In genomic region chrX:94576367-94577004, GRCh38 we compare ENCODE assay signal across 19 cellular contexts.
DNase-seq lines count a peak whose midpoint lies in the region; ATAC-seq, FAIRE-seq and TF ChIP-seq lines count a peak whose summit lies in the region.
"Had no signal": no experiment of that assay in that cellular context is flagged by ENCODE, and none has a peak within 500 bp of the region (broad histone marks: within the 10 kb centered on the region; RNA-seq: fewer than 3 reads in every experiment).

No MANE protein-coding gene starts in this region.

- H3K9me3 Mint-ChIP-seq in H9 (peaks cover 1 to 5% of the 10 kb centered on the region in 2 experiments; a peak in 4 of 5 replicates), glutamatergic neuron (ENCODE audit: unreplicated experiment) (no peaks in the 10 kb centered on the region)
- no peaks in the 10 kb centered on the region for H3K9me3 Mint-ChIP-seq in activated CD4-positive, alpha-beta T cell treated with anti-CD3 and anti-CD28 coated beads, Interleukin-2, amount 10 ng/mL, durations not matched to agents 24 days and 14 days

- no peak overlapping the region for H3K23ac ChIP-seq in H9 (ENCODE audit: insufficient read length, low read depth, low read length)

- H3K14ac ChIP-seq in H9 (ENCODE audit: insufficient read depth, low read length): no peak overlapping the region

- no peak for TF ChIP-seq POLR2A in A549 (IDR thresholded peaks at IDR 0.05; ENCODE audit: low read length)

- no peaks in the 10 kb centered on the region for H3K27me3 Mint-ChIP-seq in H9 (ENCODE audit: low read depth)
- H3K27me3 Mint-ChIP-seq in glutamatergic neuron (ENCODE audit: unreplicated experiment): no peaks in the 10 kb centered on the region
- no peaks in the 10 kb centered on the region for H3K27me3 Mint-ChIP-seq in activated CD4-positive, alpha-beta T cell treated with anti-CD3 and anti-CD28 coated beads, Interleukin-2, amount 10 ng/mL, durations not matched to agents 24 days and 14 days
- H3K27me3 Mint-ChIP-seq: activated B cell treated with CpG ODN at 0.5 μM for 24 hours had no signal

- TF ChIP-seq CTCF in A549 (IDR thresholded peaks at IDR 0.05) (no peak), H9 (conservative IDR thresholded peaks at IDR 0.05) (peak; percentile 68), PC-9 (conservative IDR thresholded peaks at IDR 0.05) (peak; percentile 56; the same call in 1 of the 2 replicates), glutamatergic neuron (IDR thresholded peaks at IDR 0.05; ENCODE audit: partially characterized antibody, unreplicated experiment) (peak; percentile 52)

- peaks cover 5 to 7% of the 10 kb centered on the region in 2 experiments; a peak in 2 of 4 replicates for H3K4me1 Mint-ChIP-seq in H9
- H3K4me1 Mint-ChIP-seq in glutamatergic neuron (ENCODE audit: low read depth, unreplicated experiment): no peaks in the 10 kb centered on the region
- H3K4me1 Mint-ChIP-seq in activated CD4-positive, alpha-beta T cell treated with anti-CD3 and anti-CD28 coated beads, Interleukin-2, amount 10 ng/mL, durations not matched to agents 24 days and 14 days: no peaks in the 10 kb centered on the region
- H3K4me1 Mint-ChIP-seq: activated B cell treated with CpG ODN at 0.5 μM for 24 hours, immature natural killer cell had no signal

- H3K27ac ChIP-seq in A549 (no peak overlapping the region), H9 (ENCODE audit: insufficient read length, low read depth, low read length) (no peak overlapping the region), PC-9 (no peak overlapping the region)
- H3K27ac ChIP-seq: brain microvascular endothelial cell, gastroesophageal sphincter, skin epidermis, vagina had no signal

- H3K9me3 ChIP-seq in A549: no peaks in the 10 kb centered on the region
- no peaks in the 10 kb centered on the region for H3K9me3 ChIP-seq in H9 (ENCODE audit: control insufficient read depth, low read depth, low read length)
- H3K9me3 ChIP-seq in PC-9 (ENCODE audit: insufficient read depth, low read depth): no peaks in the 10 kb centered on the region
- H3K9me3 ChIP-seq: gastroesophageal sphincter, vagina had no signal

- H3K4me3 Mint-ChIP-seq in H9 (no peak overlapping the region), glutamatergic neuron (ENCODE audit: unreplicated experiment) (no peak overlapping the region)
- no peak overlapping the region for H3K4me3 Mint-ChIP-seq in activated CD4-positive, alpha-beta T cell treated with anti-CD3 and anti-CD28 coated beads, Interleukin-2, amount 10 ng/mL, durations not matched to agents 24 days and 14 days
- H3K4me3 Mint-ChIP-seq: activated B cell treated with CpG ODN at 0.5 μM for 24 hours, immature natural killer cell had no signal

- H3K56ac ChIP-seq in H9 (ENCODE audit: insufficient read length, low read depth, low read length): no peak overlapping the region

- H3K4me2 ChIP-seq in A549 (no peak overlapping the region), H9 (ENCODE audit: insufficient read depth, insufficient read length, low read length) (no peak overlapping the region), PC-9 (no peak overlapping the region)

- no peaks in the 10 kb centered on the region for H3K9me2 ChIP-seq in PC-9 (ENCODE audit: insufficient read depth)

- H2BK5ac ChIP-seq in H9 (ENCODE audit: insufficient read length, low read length): no peak overlapping the region

- POLR2A ChIA-PET in A549 (lab: Yijun Ruan, JAX): no interaction called here
- POLR2A ChIA-PET in PC-9 (lab: Charles Lee; ENCODE audit: unreplicated experiment): no interaction called here

- no peak for DNase-seq in A549 (ENCODE audit: low read depth in 1 of 2, low spot score in 1 of 2)
- no peak for DNase-seq in H9
- DNase-seq in PC-9: no peak
- no peak for DNase-seq in glutamatergic neuron
- DNase-seq in NCI-H128 (lab: John Stamatoyannopoulos, UW; ENCODE audit: unreplicated experiment): no peak
- DNase-seq in NK-92 treated with Interleukin-12 subunit alpha and Interleukin-12 subunit beta, amount 100 ng/mL, for 24 hours (lab: John Stamatoyannopoulos, UW): no peak
- DNase-seq in cerebellar cortex (ENCODE audit: low spot score): no peak
- DNase-seq in activated CD4-positive, alpha-beta T cell treated with anti-CD3 and anti-CD28 coated beads, Interleukin-2, amount 10 ng/mL, durations not matched to agents 24 days and 14 days: no peak
- DNase-seq: activated B cell treated with CpG ODN at 0.5 μM for 24 hours; activated naive CD4-positive, alpha-beta T cell treated with anti-CD3 and anti-CD28 coated beads, Interleukin-2, amount 50 U/mL, for 16 hours; brain microvascular endothelial cell; DMS79 treated with DMSO at 0.1 percent for 48 hours; immature natural killer cell; mesenchymal stem cell; NCI-H2171; stimulated activated naive CD8-positive, alpha-beta T cell treated with anti-CD3 and anti-CD28 coated beads, Interleukin-15, Interleukin-2, amounts not matched to agents 100 U/mL and 50 U/mL, for 24 hours had no signal

- no peak overlapping the region for H4K5ac ChIP-seq in H9 (ENCODE audit: insufficient read length, low read depth, low read length)

- no peak overlapping the region for H2BK120ac ChIP-seq in H9 (ENCODE audit: low read depth, low read length, poor library complexity, severe bottlenecking)

- H2BK15ac ChIP-seq in H9 (ENCODE audit: low read depth, low read length): no peak overlapping the region

- H3K4me1 ChIP-seq in A549 (no peaks in the 10 kb centered on the region), H9 (ENCODE audit: insufficient read depth, low read length) (peaks cover 3% of the 10 kb centered on the region; the same call in 1 of the 2 replicates), PC-9 (replicated peaks; ENCODE audit: insufficient read depth) (no peaks in the 10 kb centered on the region)
- H3K4me1 ChIP-seq: gastroesophageal sphincter, vagina had no signal

- no peak overlapping the region for H2BK12ac ChIP-seq in H9 (ENCODE audit: insufficient read length, low read depth, low read length)

- H2BK20ac ChIP-seq in H9 (ENCODE audit: low read depth, low read length, poor library complexity, severe bottlenecking): no peak overlapping the region

- H3F3A ChIP-seq in PC-9 (ENCODE audit: insufficient read depth, low read depth): no peaks in the 10 kb centered on the region

- H3K36me3 Mint-ChIP-seq in H9 (ENCODE audit: insufficient read depth in 1 of 3, low read depth in 3 of 3) (peaks cover 6 to 33% (median 18%) of the 10 kb centered on the region in 3 experiments; a peak in 6 of 7 replicates), glutamatergic neuron (ENCODE audit: unreplicated experiment) (no peaks in the 10 kb centered on the region)
- no peaks in the 10 kb centered on the region for H3K36me3 Mint-ChIP-seq in activated CD4-positive, alpha-beta T cell treated with anti-CD3 and anti-CD28 coated beads, Interleukin-2, amount 10 ng/mL, durations not matched to agents 24 days and 14 days (ENCODE audit: low read depth)
- H3K36me3 Mint-ChIP-seq: immature natural killer cell had no signal

- H2AFZ ChIP-seq in H9 (ENCODE audit: low read length): no peak overlapping the region
- no peak overlapping the region for H2AFZ ChIP-seq in PC-9

- no peak overlapping the region for H3T11ph ChIP-seq in H9 (ENCODE audit: low read length)

- TF ChIP-seq EP300 in A549 (IDR thresholded peaks at IDR 0.05): no peak

- intact Hi-C loops in PC-9 (cut with micrococcal nuclease; ENCODE audit: unreplicated experiment): no loop called here
- intact Hi-C loops in activated CD4-positive, alpha-beta T cell treated with anti-CD3 and anti-CD28 coated beads, Interleukin-2, amount 10 ng/mL, durations not matched to agents 24 days and 14 days (cut with micrococcal nuclease): no loop called here

- H3K9ac ChIP-seq in H9 (ENCODE audit: extremely low read depth, insufficient read length, low read length): no peak overlapping the region

- no peak overlapping the region for H4K8ac ChIP-seq in H9 (replicated peaks; ENCODE audit: insufficient read length, low read depth, low read length)

- H3K18ac ChIP-seq in H9 (ENCODE audit: insufficient read length, low read depth, low read length): no peak overlapping the region

- H3K79me1 ChIP-seq in H9 (ENCODE audit: insufficient read depth, low read depth, low read length, poor library complexity, severe bottlenecking): no peaks in the 10 kb centered on the region

- ATAC-seq in A549: no peak
- ATAC-seq: gastroesophageal sphincter; stimulated activated naive CD8-positive, alpha-beta T cell treated with anti-CD3 and anti-CD28 coated beads, Interleukin-15, Interleukin-2, amounts not matched to agents 100 U/mL and 50 U/mL, for 24 hours had no signal

- H3K27me3 ChIP-seq in H9 (ENCODE audit: insufficient read depth, low read length) (no peaks in the 10 kb centered on the region), PC-9 (ENCODE audit: insufficient read depth, low read depth) (no peaks in the 10 kb centered on the region)
- H3K27me3 ChIP-seq: brain microvascular endothelial cell, gastroesophageal sphincter, vagina had no signal

- H3K4ac ChIP-seq in H9 (ENCODE audit: low read depth, low read length): no peak overlapping the region

- H2AK5ac ChIP-seq in H9 (ENCODE audit: insufficient read length, low read length): no peak overlapping the region

- H4K91ac ChIP-seq in H9 (ENCODE audit: insufficient read length, low read depth, low read length): no peak overlapping the region

- FAIRE-seq in A549 (lab: Jason Lieb, UNC): no peak

- WGBS in A549 (ENCODE audit: missing lambda C conversion rate): 27% methylated on average over 2 of the region's 2 CpGs
- WGBS in H9 (ENCODE audit: extremely low coverage, insufficient read length, low lambda C conversion rate): no CpG with 5 or more reads among the region's 2 CpGs

- no TSS peak for BruUV-seq in PC-9 (replicated peaks; lab: Mats Ljungman, UMichigan)

- H3K27ac Mint-ChIP-seq in H9 (no peak overlapping the region), glutamatergic neuron (ENCODE audit: unreplicated experiment) (no peak overlapping the region)
- no peak overlapping the region for H3K27ac Mint-ChIP-seq in activated CD4-positive, alpha-beta T cell treated with anti-CD3 and anti-CD28 coated beads, Interleukin-2, amount 10 ng/mL, durations not matched to agents 24 days and 14 days
- H3K27ac Mint-ChIP-seq: activated B cell treated with CpG ODN at 0.5 μM for 24 hours, immature natural killer cell had no signal

- CTCF ChIA-PET in A549 (lab: Yijun Ruan, JAX): no interaction called here
- CTCF ChIA-PET in PC-9 (lab: Charles Lee): no interaction called here

- H3K36me3 ChIP-seq in PC-9 (ENCODE audit: low read depth): no peaks in the 10 kb centered on the region
- H3K36me3 ChIP-seq: brain microvascular endothelial cell, gastroesophageal sphincter, vagina had no signal

- TF ChIP-seq RAD21 in A549 (conservative IDR thresholded peaks at IDR 0.05 in 1 of 2, IDR thresholded peaks at IDR 0.05 in 1 of 2): no peak

- H3K79me2 ChIP-seq in H9 (ENCODE audit: insufficient read depth, low read length): peaks cover 2% of the 10 kb centered on the region; the same call in 1 of the 2 replicates
- no peaks in the 10 kb centered on the region for H3K79me2 ChIP-seq in PC-9 (ENCODE audit: low read depth)

- no peaks in the 10 kb centered on the region for H3K23me2 ChIP-seq in H9 (ENCODE audit: insufficient read length, low read depth, low read length, poor library complexity, severe bottlenecking)

- H3K4me3 ChIP-seq in A549: no peak overlapping the region
- H3K4me3 ChIP-seq in PC-9: no peak overlapping the region
- H3K4me3 ChIP-seq: gastroesophageal sphincter, skin epidermis, vagina had no signal

- H4K20me1 ChIP-seq in H9 (ENCODE audit: control insufficient read depth, insufficient read depth, insufficient read length): no peaks in the 10 kb centered on the region
- no peaks in the 10 kb centered on the region for H4K20me1 ChIP-seq in PC-9 (ENCODE audit: insufficient read depth)
